In the genomic region with DNA sequence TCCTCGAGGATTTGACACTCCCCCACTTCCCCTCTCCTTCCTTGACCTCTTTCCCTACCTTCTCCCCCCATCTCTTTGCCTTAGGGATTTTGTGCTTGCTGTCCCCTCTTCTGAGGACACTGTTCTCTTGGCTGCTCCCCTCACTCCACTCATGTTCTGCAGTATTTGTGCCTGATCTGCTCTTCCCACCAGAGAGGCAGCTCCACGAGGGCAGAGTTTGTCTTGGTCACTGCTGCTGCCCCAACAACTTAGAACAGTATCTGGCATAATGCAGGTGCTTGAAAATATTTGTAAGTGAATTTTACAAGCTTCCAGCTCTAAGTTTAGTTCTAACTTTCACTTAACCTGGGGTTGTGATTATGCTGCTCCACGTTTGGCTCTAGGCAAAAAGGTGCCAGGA, we compare ENCODE assay signal across 1 cellular context.
A peak's percentile ranks its signal among the peaks of the same experiment; 100 is the strongest.
TF ChIP-seq lines count a peak whose summit lies in the region.

No MANE protein-coding gene starts in this region.

TF ChIP-seq in GM12878, 131 proteins besides CTCF, POLR2A, EP300 and RAD21 (continued from another document):
- TF ChIP-seq, protein P1, sequence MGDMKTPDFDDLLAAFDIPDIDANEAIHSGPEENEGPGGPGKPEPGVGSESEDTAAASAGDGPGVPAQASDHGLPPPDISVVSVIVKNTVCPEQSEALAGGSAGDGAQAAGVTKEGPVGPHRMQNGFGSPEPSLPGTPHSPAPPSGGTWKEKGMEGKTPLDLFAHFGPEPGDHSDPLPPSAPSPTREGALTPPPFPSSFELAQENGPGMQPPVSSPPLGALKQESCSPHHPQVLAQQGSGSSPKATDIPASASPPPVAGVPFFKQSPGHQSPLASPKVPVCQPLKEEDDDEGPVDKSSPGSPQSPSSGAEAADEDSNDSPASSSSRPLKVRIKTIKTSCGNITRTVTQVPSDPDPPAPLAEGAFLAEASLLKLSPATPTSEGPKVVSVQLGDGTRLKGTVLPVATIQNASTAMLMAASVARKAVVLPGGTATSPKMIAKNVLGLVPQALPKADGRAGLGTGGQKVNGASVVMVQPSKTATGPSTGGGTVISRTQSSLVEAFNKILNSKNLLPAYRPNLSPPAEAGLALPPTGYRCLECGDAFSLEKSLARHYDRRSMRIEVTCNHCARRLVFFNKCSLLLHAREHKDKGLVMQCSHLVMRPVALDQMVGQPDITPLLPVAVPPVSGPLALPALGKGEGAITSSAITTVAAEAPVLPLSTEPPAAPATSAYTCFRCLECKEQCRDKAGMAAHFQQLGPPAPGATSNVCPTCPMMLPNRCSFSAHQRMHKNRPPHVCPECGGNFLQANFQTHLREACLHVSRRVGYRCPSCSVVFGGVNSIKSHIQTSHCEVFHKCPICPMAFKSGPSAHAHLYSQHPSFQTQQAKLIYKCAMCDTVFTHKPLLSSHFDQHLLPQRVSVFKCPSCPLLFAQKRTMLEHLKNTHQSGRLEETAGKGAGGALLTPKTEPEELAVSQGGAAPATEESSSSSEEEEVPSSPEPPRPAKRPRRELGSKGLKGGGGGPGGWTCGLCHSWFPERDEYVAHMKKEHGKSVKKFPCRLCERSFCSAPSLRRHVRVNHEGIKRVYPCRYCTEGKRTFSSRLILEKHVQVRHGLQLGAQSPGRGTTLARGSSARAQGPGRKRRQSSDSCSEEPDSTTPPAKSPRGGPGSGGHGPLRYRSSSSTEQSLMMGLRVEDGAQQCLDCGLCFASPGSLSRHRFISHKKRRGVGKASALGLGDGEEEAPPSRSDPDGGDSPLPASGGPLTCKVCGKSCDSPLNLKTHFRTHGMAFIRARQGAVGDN (IDR thresholded peaks at IDR 0.05): 0 out of 2 replicates have a peak, but pooled peaks have one; percentile 22
- TF ChIP-seq MTA2 (IDR thresholded peaks at IDR 0.05; ENCODE audit: low read depth) (no peak), ASH2L (IDR thresholded peaks at IDR 0.05; ENCODE audit: borderline replicate concordance, low read depth) (no peak), HDGF (IDR thresholded peaks at IDR 0.05) (0 out of 2 replicates have a peak, but pooled peaks have one; percentile 61)
TF ChIP-seq in GM12878: peak in this region for 4.
